In genomic region chrX:134075894-134076718, GRCh38 we compare ENCODE assay signal across 26 cellular contexts.
DNase-seq lines count a peak whose midpoint lies in the region; ATAC-seq, FAIRE-seq and TF ChIP-seq lines count a peak whose summit lies in the region.
"Had no signal": no experiment of that assay in that cellular context is flagged by ENCODE, and none has a peak within 500 bp of the region (broad histone marks: within the 10 kb centered on the region; RNA-seq: fewer than 3 reads in every experiment).

No MANE protein-coding gene starts in this region.

- H4K91ac ChIP-seq in IMR-90 (ENCODE audit: insufficient read depth, low read depth, low read length) (no peak overlapping the region), H1 (replicated peaks; ENCODE audit: insufficient read length, low read length) (no peak overlapping the region), trophoblast cell (ENCODE audit: low read depth, low read length) (no peak overlapping the region)

- H3K23ac ChIP-seq in IMR-90 (ENCODE audit: low read depth, low read length) (no peak overlapping the region), H1 (ENCODE audit: insufficient read length) (no peak overlapping the region), trophoblast cell (ENCODE audit: low read length) (no peak overlapping the region)

- H3K23me2 ChIP-seq in H1 (ENCODE audit: low read depth, low read length), result no peaks in the 10 kb centered on the region

- H3K36me3 Mint-ChIP-seq in WTC11, result peaks cover 17% of the 10 kb centered on the region
- H3K36me3 Mint-ChIP-seq: CD8-positive, alpha-beta T cell; T-cell had no signal

- H3K9ac ChIP-seq in IMR-90 (ENCODE audit: low read depth, low read length) (no peak overlapping the region), H1 (replicated peaks in 1 of 4; ENCODE audit: extremely low read depth in 1 of 4, low read depth in 3 of 4, low read length in 3 of 4) (no peak overlapping the region), trophoblast cell (ENCODE audit: low read length) (no peak overlapping the region)

- H3K79me1 ChIP-seq in IMR-90 (ENCODE audit: low read depth in 1 of 2, low read length in 2 of 2), result no peaks in the 10 kb centered on the region
- H3K79me1 ChIP-seq in H1 (ENCODE audit: low read depth, low read length), result no peaks in the 10 kb centered on the region
- no peaks in the 10 kb centered on the region for H3K79me1 ChIP-seq in trophoblast cell (ENCODE audit: low read length)

- no peaks in the 10 kb centered on the region for H3K79me2 ChIP-seq in H1 (ENCODE audit: control insufficient read depth in 1 of 2, insufficient read depth in 2 of 2, low read length in 2 of 2)
- no peaks in the 10 kb centered on the region for H3K79me2 ChIP-seq in trophoblast cell (ENCODE audit: control insufficient read depth, insufficient read depth, low read length, poor library complexity)

- ATAC-seq in IMR-90 (ENCODE audit: low read depth) (no peak), left ventricle myocardium superior (no peak), WTC11 (no peak)
- ATAC-seq: CD8-positive, alpha-beta T cell; GM23338; PC-3; T-cell had no signal

- no peaks in the 10 kb centered on the region for H3K4me1 ChIP-seq in IMR-90 (ENCODE audit: control insufficient read depth, insufficient read depth, low read length)
- H3K4me1 ChIP-seq in H1 (replicated peaks in 1 of 4; ENCODE audit: control insufficient read depth in 3 of 4, insufficient read depth in 4 of 4, low read length in 3 of 4), result no peaks in the 10 kb centered on the region
- H3K4me1 ChIP-seq in trophoblast cell (ENCODE audit: control insufficient read depth in 1 of 2, insufficient read depth in 2 of 2, low read length in 2 of 2), result no peaks in the 10 kb centered on the region
- H3K4me1 ChIP-seq: SJCRH30 had no signal

- WGBS in IMR-90 (ENCODE audit: extremely low coverage in 2 of 2, insufficient read length in 1 of 2), 2 experiments, result 54% methylated on average over 22 of the region's 26 CpGs; no CpG with 5 or more reads in 1 of the 2 experiments
- 88% methylated on average over 24 of the region's 26 CpGs; no CpG with 5 or more reads in 1 of the 2 experiments for WGBS in H1 (ENCODE audit: extremely low coverage in 1 of 2, insufficient coverage in 1 of 2, insufficient read length in 1 of 2, insufficient replicate concordance in 2 of 2, low coverage in 1 of 2, low lambda C conversion rate in 2 of 2, missing lambda C conversion rate in 1 of 2), 2 experiments
- no CpG with 5 or more reads among the region's 26 CpGs for WGBS in trophoblast cell (ENCODE audit: extremely low coverage, insufficient coverage, insufficient read length)

- no peaks in the 10 kb centered on the region for H4K20me1 ChIP-seq in IMR-90 (ENCODE audit: insufficient read depth, low read length)
- no peaks in the 10 kb centered on the region for H4K20me1 ChIP-seq in H1 (replicated peaks in 1 of 2; ENCODE audit: control insufficient read depth in 1 of 2, insufficient read depth in 2 of 2, low read length in 2 of 2)

- no peak for DNase-seq in GM12892 (ENCODE audit: insufficient read length)
- DNase-seq in IMR-90, result no peak
- no peak for DNase-seq in H1 (ENCODE audit: low read depth in 1 of 2, low spot score in 2 of 2)
- no peak for DNase-seq in trophoblast cell
- no peak for DNase-seq in globus pallidus (ENCODE audit: low spot score)
- no peak for DNase-seq in left ventricle myocardium superior
- no peak for DNase-seq in WTC11 (ENCODE audit: low spot score)
- DNase-seq: CD8-positive, alpha-beta T cell; DMS 273 treated with DMSO at 0.1 percent for 48 hours; DMS79; EL; GDM1; HCEC 1CT; KBM-7; NCI-H2029; NCI-H446; NCI-H524 treated with DMSO at 0.1 percent for 48 hours; NCI-H774; NK-92 treated with Interleukin-12 subunit alpha and Interleukin-12 subunit beta, amount 100 ng/mL, for 24 hours; PC-3; SJCRH30; T-cell had no signal

- H3K14ac ChIP-seq in IMR-90 (replicated peaks; ENCODE audit: low read depth, low read length), result no peak overlapping the region
- H3K14ac ChIP-seq in H1 (ENCODE audit: insufficient read length), result no peak overlapping the region
- H3K14ac ChIP-seq in trophoblast cell (ENCODE audit: low read length), result no peak overlapping the region

- H3K27ac Mint-ChIP-seq in WTC11, result no peak overlapping the region
- H3K27ac Mint-ChIP-seq: B cell; CD8-positive, alpha-beta T cell; GM23338; T-cell had no signal

- H2BK120ac ChIP-seq in IMR-90 (ENCODE audit: low read depth, low read length) (no peak overlapping the region), H1 (replicated peaks; ENCODE audit: low read depth, low read length) (no peak overlapping the region), trophoblast cell (ENCODE audit: insufficient read depth, low read length, poor library complexity) (no peak overlapping the region)

- in situ Hi-C loops in IMR-90 (cut with MboI; ENCODE audit: low sequenced_read_pairs), result no loop called here

- no peaks in the 10 kb centered on the region for H3K4me1 Mint-ChIP-seq in WTC11
- H3K4me1 Mint-ChIP-seq: B cell, GM23338, T-cell had no signal

- H4K5ac ChIP-seq in IMR-90 (ENCODE audit: low read depth, low read length), result no peak overlapping the region
- no peak overlapping the region for H4K5ac ChIP-seq in H1 (ENCODE audit: insufficient read length, low read depth, low read length)

- TF ChIP-seq EP300 in H1 (IDR thresholded peaks at IDR 0.05; ENCODE audit: borderline replicate concordance in 1 of 2, low read depth in 2 of 2, low read length in 2 of 2), result no peak

- H3K9me1 ChIP-seq in IMR-90 (ENCODE audit: insufficient read depth, low read length), result no peaks in the 10 kb centered on the region

- intact Hi-C loops in IMR-90 (cut with micrococcal nuclease), result no loop called here
- intact Hi-C loops in left ventricle myocardium superior (cut with micrococcal nuclease), result no loop called here

- H3K36me3 ChIP-seq in IMR-90 (ENCODE audit: control insufficient read depth, insufficient read depth, low read length) (no peaks in the 10 kb centered on the region), H1 (ENCODE audit: control insufficient read depth in 2 of 4, insufficient read depth in 4 of 4, low read length in 3 of 4) (0 out of 8 replicates have a peak, but pooled peaks cover 0 to 3% (median 0%) of the 10 kb centered on the region in 4 experiments), trophoblast cell (ENCODE audit: control insufficient read depth in 1 of 2, insufficient read depth in 2 of 2, low read length in 2 of 2) (no peaks in the 10 kb centered on the region)
- H3K36me3 ChIP-seq: SJCRH30 had no signal

- TF ChIP-seq POLR2A in GM12892 (IDR thresholded peaks at IDR 0.05; ENCODE audit: low read depth, low read length) (no peak), IMR-90 (IDR thresholded peaks at IDR 0.05; ENCODE audit: low read depth, low read length) (no peak), H1 (IDR thresholded peaks at IDR 0.05; ENCODE audit: control extremely low read depth in 1 of 2, low read depth in 2 of 2, low read length in 2 of 2) (no peak)

- POLR2A ChIA-PET in IMR-90 (lab: Charles Lee; ENCODE audit: unreplicated experiment), result no interaction called here
- POLR2A ChIA-PET in H1 (lab: Charles Lee; ENCODE audit: partially characterized antibody), result no interaction called here
- POLR2A ChIA-PET in WTC11 (lab: Charles Lee), result no interaction called here

- peaks cover 7% of the 10 kb centered on the region for H3K9me3 ChIP-seq in IMR-90 (ENCODE audit: control insufficient read depth, insufficient read depth, low read length)
- H3K9me3 ChIP-seq in H1 (ENCODE audit: insufficient read depth in 2 of 2, low read depth in 1 of 2, low read length in 1 of 2), result peaks cover 10 to 14% of the 10 kb centered on the region in 2 experiments
- peaks cover 13% of the 10 kb centered on the region for H3K9me3 ChIP-seq in trophoblast cell (ENCODE audit: insufficient read depth, low read depth, low read length)
- H3K9me3 ChIP-seq: SJCRH30 had no signal

- H3K56ac ChIP-seq in IMR-90 (ENCODE audit: extremely low read depth, insufficient read depth, low read length) (no peak overlapping the region), H1 (replicated peaks; ENCODE audit: insufficient read length, low read depth, low read length) (no peak overlapping the region)

- no peak overlapping the region for H2AK5ac ChIP-seq in IMR-90 (ENCODE audit: low read depth, low read length)
- H2AK5ac ChIP-seq in H1 (ENCODE audit: low read depth, low read length), result peak overlapping the region; percentile 75; the same call in 1 of the 2 replicates
- H2AK5ac ChIP-seq in trophoblast cell (ENCODE audit: low read length), result no peak overlapping the region

- H2BK5ac ChIP-seq in IMR-90 (ENCODE audit: low read depth, low read length, poor library complexity, severe bottlenecking) (no peak overlapping the region), H1 (ENCODE audit: low read depth, low read length) (no peak overlapping the region), trophoblast cell (ENCODE audit: low read depth, low read length, poor library complexity) (no peak overlapping the region)

- H3K27me3 Mint-ChIP-seq in WTC11 (ENCODE audit: low read depth), result no peaks in the 10 kb centered on the region; the same call in 1 of the 2 replicates

- peak overlapping the region; percentile 65 for H2AFZ ChIP-seq in IMR-90 (replicated peaks; ENCODE audit: low read length, poor library complexity)
- no peak overlapping the region for H2AFZ ChIP-seq in H1 (ENCODE audit: low read length)
- H2AFZ ChIP-seq in trophoblast cell (ENCODE audit: insufficient read depth, low read length, poor library complexity), result no peak overlapping the region
- H2AFZ ChIP-seq: GM23338 had no signal

- H3K4me3 ChIP-seq in IMR-90 (ENCODE audit: insufficient read depth, low read depth, low read length) (no peak overlapping the region), H1 (ENCODE audit: extremely low read depth in 1 of 4, insufficient read depth in 2 of 4, low read depth in 3 of 4, low read length in 4 of 4) (no peak overlapping the region), trophoblast cell (ENCODE audit: low read depth, low read length) (peak overlapping the region; percentile 53)
- H3K4me3 ChIP-seq: GM23338, SJCRH30 had no signal

- H4K8ac ChIP-seq in IMR-90 (ENCODE audit: low read depth in 2 of 2, low read length in 2 of 2), result no peak overlapping the region
- no peak overlapping the region for H4K8ac ChIP-seq in H1 (ENCODE audit: extremely low read depth, insufficient read depth, low read length)
- H4K8ac ChIP-seq in trophoblast cell (ENCODE audit: low read depth, low read length), result no peak overlapping the region

- BruUV-seq in IMR-90 (replicated peaks; lab: Mats Ljungman, UMichigan), result no TSS peak

- FAIRE-seq in GM12892 (lab: Jason Lieb, UNC), result peak; percentile 86
- FAIRE-seq in H1 (lab: Jason Lieb, UNC), result no peak
- FAIRE-seq: GM18507 had no signal

- TF ChIP-seq RAD21 in IMR-90 (IDR thresholded peaks at IDR 0.05; ENCODE audit: low read length) (no peak), H1 (IDR thresholded peaks at IDR 0.05 in 1 of 2, conservative IDR thresholded peaks at IDR 0.05 in 1 of 2; ENCODE audit: low read depth in 2 of 2, low read length in 2 of 2) (no peak)

- H3K27ac ChIP-seq in IMR-90 (ENCODE audit: insufficient read depth, low read length) (no peak overlapping the region), H1 (ENCODE audit: low read depth, low read length) (no peak overlapping the region), trophoblast cell (ENCODE audit: low read depth, low read length) (no peak overlapping the region)
- H3K27ac ChIP-seq: C4-2B, SJCRH30 had no signal

- CTCF ChIA-PET in IMR-90 (lab: Yijun Ruan, JAX) (no interaction called here), H1 (lab: Charles Lee; ENCODE audit: partially characterized antibody) (no interaction called here), WTC11 (lab: Charles Lee) (no interaction called here)

- H2BK20ac ChIP-seq in IMR-90 (ENCODE audit: low read depth, low read length) (no peak overlapping the region), H1 (ENCODE audit: low read length) (no peak overlapping the region)

- H3K4me2 ChIP-seq in IMR-90 (ENCODE audit: low read depth, low read length) (no peak overlapping the region), H1 (ENCODE audit: insufficient read depth in 1 of 2, low read depth in 2 of 2, low read length in 2 of 2) (no peak overlapping the region), trophoblast cell (ENCODE audit: low read length) (no peak overlapping the region)
- H3K4me2 ChIP-seq: GM23338 had no signal

- H3K4ac ChIP-seq in IMR-90 (ENCODE audit: low read depth, low read length), result no peak overlapping the region
- H3K4ac ChIP-seq in H1 (replicated peaks; ENCODE audit: insufficient read length, low read depth, low read length), result no peak overlapping the region
- no peak overlapping the region for H3K4ac ChIP-seq in trophoblast cell (ENCODE audit: low read depth, low read length)

- H2BK15ac ChIP-seq in IMR-90 (ENCODE audit: low read depth, low read length), result no peak overlapping the region
- H2BK15ac ChIP-seq in H1 (ENCODE audit: low read length), result no peak overlapping the region

- no peak overlapping the region for H2AK9ac ChIP-seq in IMR-90 (replicated peaks; ENCODE audit: low read depth, low read length, poor library complexity)

- no peak overlapping the region for H3K4me3 Mint-ChIP-seq in WTC11
- H3K4me3 Mint-ChIP-seq: B cell; CD8-positive, alpha-beta T cell; GM23338; T-cell had no signal

- H3K27me3 ChIP-seq in IMR-90 (ENCODE audit: control insufficient read depth, insufficient read depth, low read length), result no peaks in the 10 kb centered on the region
- H3K27me3 ChIP-seq in H1 (replicated peaks in 1 of 4; ENCODE audit: control insufficient read depth in 3 of 4, extremely low read depth in 1 of 4, insufficient read depth in 3 of 4, low read length in 3 of 4), result no peaks in the 10 kb centered on the region
- H3K27me3 ChIP-seq in trophoblast cell (ENCODE audit: insufficient read depth, low read length), result no peaks in the 10 kb centered on the region
- H3K27me3 ChIP-seq: SJCRH30 had no signal

- H3K18ac ChIP-seq in IMR-90 (ENCODE audit: low read depth, low read length) (no peak overlapping the region), H1 (ENCODE audit: extremely low read depth, low read length) (no peak overlapping the region), trophoblast cell (ENCODE audit: low read length) (no peak overlapping the region)

- H2BK12ac ChIP-seq in H1 (ENCODE audit: low read depth, low read length) (no peak overlapping the region), trophoblast cell (ENCODE audit: low read length) (no peak overlapping the region)

- no peak overlapping the region for H4K12ac ChIP-seq in trophoblast cell (ENCODE audit: low read depth, low read length)

- dilution Hi-C loops in IMR-90 (cut with HindIII; ENCODE audit: low sequenced_read_pairs, unreplicated experiment), result no loop called here

- TF ChIP-seq CTCF in IMR-90 (conservative IDR thresholded peaks at IDR 0.05; ENCODE audit: low read depth, low read length) (no peak), H1 (IDR thresholded peaks at IDR 0.05; ENCODE audit: control extremely low read depth in 1 of 3, insufficient read depth in 1 of 3, low read depth in 1 of 3, low read length in 3 of 3) (no peak), WTC11 (IDR thresholded peaks at IDR 0.05) (no peak)

- peaks cover 35% of the 10 kb centered on the region for H3K9me3 Mint-ChIP-seq in WTC11
- H3K9me3 Mint-ChIP-seq: CD8-positive, alpha-beta T cell; T-cell had no signal
